In the genomic region with DNA sequence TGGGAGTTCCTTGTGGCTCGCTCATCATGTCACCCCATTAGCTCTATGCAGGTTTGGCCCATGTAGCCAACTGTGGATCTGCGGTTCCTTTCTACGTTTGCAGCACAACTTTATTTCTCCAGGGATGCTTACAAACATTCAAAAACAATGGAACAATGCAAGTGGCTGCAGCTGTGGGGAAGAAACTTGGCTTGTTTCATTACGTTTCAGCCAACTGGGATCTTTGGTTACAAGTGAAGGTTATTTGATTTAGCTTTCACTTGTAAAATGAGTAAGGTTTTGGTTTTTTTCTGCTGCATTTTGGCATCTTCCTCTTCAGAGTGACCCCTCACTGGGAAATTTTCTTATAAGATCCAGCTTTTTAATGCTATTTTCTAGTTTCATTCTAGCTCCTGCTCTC, we compare ENCODE assay signal across 3 cellular contexts.
TF ChIP-seq lines count a peak whose summit lies in the region.

No MANE protein-coding gene starts in this region.

TF ChIP-seq in GM23338, 12 proteins besides CTCF, POLR2A, EP300 and RAD21:
- TF ChIP-seq ZNF114 (CRISPR knock-in tag; IDR thresholded peaks at IDR 0.05), result no peak
- TF ChIP-seq ZNF331 (CRISPR knock-in tag; IDR thresholded peaks at IDR 0.05; ENCODE audit: low read depth), result no peak
- no peak for TF ChIP-seq POLR2AphosphoS5 (IDR thresholded peaks at IDR 0.05; ENCODE audit: low read depth)
- TF ChIP-seq CREB1 (CRISPR knock-in tag; IDR thresholded peaks at IDR 0.05; ENCODE audit: low read depth), result no peak
- no peak for TF ChIP-seq NANOG (IDR thresholded peaks at IDR 0.05; ENCODE audit: borderline replicate concordance)
TF ChIP-seq in GM23338: peak in this region for 0.

TF ChIP-seq in H1, 55 proteins besides CTCF, POLR2A, EP300 and RAD21:
- no peak for TF ChIP-seq TAF1 (IDR thresholded peaks at IDR 0.05; ENCODE audit: low read depth, low read length)
- no peak for TF ChIP-seq EGR1 (IDR thresholded peaks at IDR 0.05; ENCODE audit: borderline replicate concordance, low read depth, low read length)
- TF ChIP-seq BACH1 (IDR thresholded peaks at IDR 0.05; ENCODE audit: low read length), result no peak
- no peak for TF ChIP-seq BRCA1 (IDR thresholded peaks at IDR 0.05; ENCODE audit: low read depth, low read length)
- no peak for TF ChIP-seq KDM4A (IDR thresholded peaks at IDR 0.05; ENCODE audit: low read depth, low read length, severe bottlenecking)
TF ChIP-seq in H1: peak in this region for 0.

TF ChIP-seq in HEK293T, 16 proteins besides CTCF, POLR2A, EP300 and RAD21:
- TF ChIP-seq L3MBTL2 (conservative IDR thresholded peaks at IDR 0.05) (no peak), CTBP1 (IDR thresholded peaks at IDR 0.05; ENCODE audit: borderline replicate concordance) (no peak), ELF4 (IDR thresholded peaks at IDR 0.05) (no peak), ZNF384 (IDR thresholded peaks at IDR 0.05) (no peak), ARNT (IDR thresholded peaks at IDR 0.05) (no peak), HDGF (IDR thresholded peaks at IDR 0.05; ENCODE audit: borderline replicate concordance) (no peak), FOXM1 (IDR thresholded peaks at IDR 0.05; ENCODE audit: borderline replicate concordance) (no peak), TARDBP (IDR thresholded peaks at IDR 0.05) (no peak), LEF1 (IDR thresholded peaks at IDR 0.05; ENCODE audit: borderline replicate concordance) (no peak), FOXK2 (IDR thresholded peaks at IDR 0.05) (no peak)
- TF ChIP-seq, protein P1, sequence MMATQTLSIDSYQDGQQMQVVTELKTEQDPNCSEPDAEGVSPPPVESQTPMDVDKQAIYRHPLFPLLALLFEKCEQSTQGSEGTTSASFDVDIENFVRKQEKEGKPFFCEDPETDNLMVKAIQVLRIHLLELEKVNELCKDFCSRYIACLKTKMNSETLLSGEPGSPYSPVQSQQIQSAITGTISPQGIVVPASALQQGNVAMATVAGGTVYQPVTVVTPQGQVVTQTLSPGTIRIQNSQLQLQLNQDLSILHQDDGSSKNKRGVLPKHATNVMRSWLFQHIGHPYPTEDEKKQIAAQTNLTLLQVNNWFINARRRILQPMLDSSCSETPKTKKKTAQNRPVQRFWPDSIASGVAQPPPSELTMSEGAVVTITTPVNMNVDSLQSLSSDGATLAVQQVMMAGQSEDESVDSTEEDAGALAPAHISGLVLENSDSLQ (IDR thresholded peaks at IDR 0.05), result no peak
